4 cellular contexts compared by ENCODE assay signal in genomic region chr16:18306066-18306465, GRCh38. TPM values are rescaled to one million over a fixed set of nuclear protein-coding genes. Genes with fewer than 3 reads are reported as not detected.
"Had no signal": no experiment of that assay in that cellular context is flagged by ENCODE, and none has a peak within 500 bp of the region (broad histone marks: within the 10 kb centered on the region; RNA-seq: fewer than 3 reads in every experiment).

No MANE protein-coding gene starts in this region.

RNA-seq across cellular contexts. Expression of gene NPIPA8, which starts 30.5 kb away (rescaled TPM):
- total RNA-seq: activated CD4-positive, alpha-beta memory T cell treated with anti-CD3 and anti-CD28 coated beads, Interleukin-2, amount 10 ng/mL, durations not matched to agents 7 days and 5 days; ascending aorta; bronchial epithelial cell; cardiac muscle cell had no signal
- polyA plus RNA-seq: cardiac muscle cell had no signal
